ENCODE assay signal across 1 cellular context in the genomic region with DNA sequence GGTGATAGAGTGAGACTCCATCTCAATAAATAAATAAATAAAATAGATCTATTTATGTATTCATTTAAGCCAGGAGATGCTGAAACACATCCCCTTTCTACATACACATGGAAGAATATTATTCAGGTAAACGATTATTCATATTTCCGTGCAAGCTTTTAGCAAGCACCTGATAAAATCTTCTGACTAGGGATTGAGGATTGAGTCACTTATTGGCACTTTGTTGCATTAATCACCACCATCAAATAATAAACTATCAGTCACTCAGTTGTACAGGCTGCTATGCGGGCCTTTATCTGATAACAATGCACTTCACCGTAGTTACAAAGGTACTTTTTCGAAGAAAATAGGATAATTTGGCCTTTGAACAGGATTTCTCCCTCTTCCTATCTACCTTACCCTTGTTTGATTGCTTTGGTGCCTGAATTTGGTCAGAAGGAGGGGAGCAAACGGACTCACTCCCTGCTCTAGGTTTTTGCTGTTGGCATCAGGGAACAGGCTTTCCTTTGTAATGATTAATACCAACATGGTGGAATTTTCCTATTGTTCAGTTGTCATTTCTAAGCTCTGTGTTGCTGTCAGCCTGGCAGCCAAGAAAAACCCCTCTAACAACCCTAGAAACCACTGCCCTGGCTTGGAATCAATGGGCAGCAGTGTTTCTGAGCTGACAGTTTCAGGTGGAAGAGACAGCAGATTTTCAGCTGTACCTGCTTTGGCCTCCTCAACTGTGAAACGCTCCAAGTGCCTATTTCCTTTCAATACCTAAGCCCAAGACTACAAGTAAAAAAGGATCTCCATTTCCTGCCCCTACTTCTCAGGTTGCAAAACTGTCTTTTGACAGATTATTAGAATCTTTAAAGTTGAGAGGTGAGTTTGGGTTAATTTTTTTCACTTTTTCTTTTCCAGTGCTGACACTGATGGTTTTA.
TF ChIP-seq lines count a peak whose summit lies in the region.

No MANE protein-coding gene starts in this region.

TF ChIP-seq in WTC11, 78 proteins besides CTCF, POLR2A, EP300 and RAD21:
- TF ChIP-seq GRHL2 (CRISPR knock-in tag; IDR thresholded peaks at IDR 0.05; ENCODE audit: insufficient replicate concordance, severe bottlenecking) (no peak), OVOL2 (CRISPR knock-in tag; IDR thresholded peaks at IDR 0.05; ENCODE audit: borderline replicate concordance) (no peak), FOXK1 (CRISPR knock-in tag; IDR thresholded peaks at IDR 0.05) (no peak), TCF7 (CRISPR knock-in tag; IDR thresholded peaks at IDR 0.05; ENCODE audit: low read depth) (no peak), E2F1 (CRISPR knock-in tag; IDR thresholded peaks at IDR 0.05) (no peak), ZNF671 (CRISPR knock-in tag; IDR thresholded peaks at IDR 0.05) (no peak), ZNF219 (CRISPR knock-in tag; IDR thresholded peaks at IDR 0.05; ENCODE audit: borderline replicate concordance) (no peak), CREM (CRISPR knock-in tag; IDR thresholded peaks at IDR 0.05) (no peak), KAT7 (CRISPR knock-in tag; IDR thresholded peaks at IDR 0.05; ENCODE audit: borderline replicate concordance) (no peak), SOX15 (CRISPR knock-in tag; IDR thresholded peaks at IDR 0.05) (no peak), TP53 (CRISPR knock-in tag; IDR thresholded peaks at IDR 0.05) (no peak)
- TF ChIP-seq, protein P1, sequence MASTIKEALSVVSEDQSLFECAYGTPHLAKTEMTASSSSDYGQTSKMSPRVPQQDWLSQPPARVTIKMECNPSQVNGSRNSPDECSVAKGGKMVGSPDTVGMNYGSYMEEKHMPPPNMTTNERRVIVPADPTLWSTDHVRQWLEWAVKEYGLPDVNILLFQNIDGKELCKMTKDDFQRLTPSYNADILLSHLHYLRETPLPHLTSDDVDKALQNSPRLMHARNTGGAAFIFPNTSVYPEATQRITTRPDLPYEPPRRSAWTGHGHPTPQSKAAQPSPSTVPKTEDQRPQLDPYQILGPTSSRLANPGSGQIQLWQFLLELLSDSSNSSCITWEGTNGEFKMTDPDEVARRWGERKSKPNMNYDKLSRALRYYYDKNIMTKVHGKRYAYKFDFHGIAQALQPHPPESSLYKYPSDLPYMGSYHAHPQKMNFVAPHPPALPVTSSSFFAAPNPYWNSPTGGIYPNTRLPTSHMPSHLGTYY (CRISPR knock-in tag; IDR thresholded peaks at IDR 0.05): no peak
- TF ChIP-seq, protein P2, sequence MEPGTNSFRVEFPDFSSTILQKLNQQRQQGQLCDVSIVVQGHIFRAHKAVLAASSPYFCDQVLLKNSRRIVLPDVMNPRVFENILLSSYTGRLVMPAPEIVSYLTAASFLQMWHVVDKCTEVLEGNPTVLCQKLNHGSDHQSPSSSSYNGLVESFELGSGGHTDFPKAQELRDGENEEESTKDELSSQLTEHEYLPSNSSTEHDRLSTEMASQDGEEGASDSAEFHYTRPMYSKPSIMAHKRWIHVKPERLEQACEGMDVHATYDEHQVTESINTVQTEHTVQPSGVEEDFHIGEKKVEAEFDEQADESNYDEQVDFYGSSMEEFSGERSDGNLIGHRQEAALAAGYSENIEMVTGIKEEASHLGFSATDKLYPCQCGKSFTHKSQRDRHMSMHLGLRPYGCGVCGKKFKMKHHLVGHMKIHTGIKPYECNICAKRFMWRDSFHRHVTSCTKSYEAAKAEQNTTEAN (CRISPR knock-in tag; IDR thresholded peaks at IDR 0.05): no peak
- TF ChIP-seq, protein P3, sequence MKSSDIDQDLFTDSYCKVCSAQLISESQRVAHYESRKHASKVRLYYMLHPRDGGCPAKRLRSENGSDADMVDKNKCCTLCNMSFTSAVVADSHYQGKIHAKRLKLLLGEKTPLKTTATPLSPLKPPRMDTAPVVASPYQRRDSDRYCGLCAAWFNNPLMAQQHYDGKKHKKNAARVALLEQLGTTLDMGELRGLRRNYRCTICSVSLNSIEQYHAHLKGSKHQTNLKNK (CRISPR knock-in tag; IDR thresholded peaks at IDR 0.05): no peak
TF ChIP-seq in WTC11: peak in this region for 0.
